In genomic region chr9:38390851-38391250, GRCh38 we compare ENCODE assay signal across 16 cellular contexts. TPM values are rescaled to one million over a fixed set of nuclear protein-coding genes. Genes with fewer than 3 reads are reported as not detected.
DNase-seq lines count a peak whose midpoint lies in the region; ATAC-seq and TF ChIP-seq lines count a peak whose summit lies in the region.
"Had no signal": no experiment of that assay in that cellular context is flagged by ENCODE, and none has a peak within 500 bp of the region (broad histone marks: within the 10 kb centered on the region; RNA-seq: fewer than 3 reads in every experiment).

No MANE protein-coding gene starts in this region.

- ATAC-seq in CD4-positive, CD25-positive, alpha-beta regulatory T cell (ENCODE audit: low read depth in 2 of 2) = no peak
- ATAC-seq in activated T-helper 17 cell treated with anti-CD3 and anti-CD28 coated beads, Interleukin-2, amount 50 U/mL, for 72 hours (replicated peaks) = no peak
- no peak for ATAC-seq in GM21515 (IDR thresholded peaks at IDR 0.05; ENCODE audit: unreplicated experiment)
- ATAC-seq: foreskin keratinocyte, SK-N-SH treated with all-trans-retinoic acid at 6 μM for 48 hours, WTC11 had no signal

- no peaks in the 10 kb centered on the region for H3K27me3 ChIP-seq in CD4-positive, CD25-positive, alpha-beta regulatory T cell (ENCODE audit: control insufficient read depth, insufficient read depth, low read length)
- H3K27me3 ChIP-seq in prostate gland (replicated peaks; ENCODE audit: insufficient read depth) = no peaks in the 10 kb centered on the region
- H3K27me3 ChIP-seq in adrenal gland = no peaks in the 10 kb centered on the region
- H3K27me3 ChIP-seq: thyroid gland had no signal

- TF ChIP-seq CTCF in prostate gland (IDR thresholded peaks at IDR 0.05) (no peak), adrenal gland (IDR thresholded peaks at IDR 0.05) (no peak), endothelial cell (IDR thresholded peaks at IDR 0.05; ENCODE audit: unreplicated experiment) (no peak)

- peaks cover 3% of the 10 kb centered on the region for H3K36me3 ChIP-seq in CD4-positive, CD25-positive, alpha-beta regulatory T cell (ENCODE audit: control insufficient read depth, insufficient read depth, low read length)
- no peaks in the 10 kb centered on the region for H3K36me3 ChIP-seq in prostate gland
- no peaks in the 10 kb centered on the region for H3K36me3 ChIP-seq in adrenal gland (replicated peaks in 1 of 2)
- H3K36me3 ChIP-seq: thyroid gland had no signal

- H3K9me3 Mint-ChIP-seq in CD4-positive, CD25-positive, alpha-beta regulatory T cell = no peaks in the 10 kb centered on the region
- no peaks in the 10 kb centered on the region for H3K9me3 Mint-ChIP-seq in activated T-helper 17 cell treated with anti-CD3 and anti-CD28 coated beads, Interleukin-2, amount 50 U/mL, for 72 hours
- H3K9me3 Mint-ChIP-seq in endothelial cell (ENCODE audit: unreplicated experiment) = no peaks in the 10 kb centered on the region
- H3K9me3 Mint-ChIP-seq: WTC11 had no signal

- peaks cover 0 to 29% (median 15%) of the 10 kb centered on the region in 4 donors for H3K4me1 Mint-ChIP-seq in CD4-positive, CD25-positive, alpha-beta regulatory T cell
- peaks cover 10% of the 10 kb centered on the region for H3K4me1 Mint-ChIP-seq in activated T-helper 17 cell treated with anti-CD3 and anti-CD28 coated beads, Interleukin-2, amount 50 U/mL, for 72 hours
- peaks cover 12% of the 10 kb centered on the region for H3K4me1 Mint-ChIP-seq in endothelial cell (ENCODE audit: unreplicated experiment)

- H3K4me3 Mint-ChIP-seq in CD4-positive, CD25-positive, alpha-beta regulatory T cell = peak overlapping the region in 3 of 4 donors; percentile 22 to 92 (median 84)
- H3K4me3 Mint-ChIP-seq in activated T-helper 17 cell treated with anti-CD3 and anti-CD28 coated beads, Interleukin-2, amount 50 U/mL, for 72 hours = peak overlapping the region; percentile 96
- no peak overlapping the region for H3K4me3 Mint-ChIP-seq in endothelial cell (ENCODE audit: unreplicated experiment)

- H3K4me3 ChIP-seq in CD4-positive, CD25-positive, alpha-beta regulatory T cell (ENCODE audit: low read depth, low read length) = no peak overlapping the region
- H3K4me3 ChIP-seq in prostate gland (no peak overlapping the region), adrenal gland (no peak overlapping the region)
- H3K4me3 ChIP-seq: thyroid gland had no signal

- H3K27me3 Mint-ChIP-seq in CD4-positive, CD25-positive, alpha-beta regulatory T cell = peaks cover 15% of the 10 kb centered on the region
- peaks cover 3% of the 10 kb centered on the region for H3K27me3 Mint-ChIP-seq in activated T-helper 17 cell treated with anti-CD3 and anti-CD28 coated beads, Interleukin-2, amount 50 U/mL, for 72 hours
- H3K27me3 Mint-ChIP-seq in endothelial cell (ENCODE audit: unreplicated experiment) = peaks cover 3% of the 10 kb centered on the region

- H3K36me3 Mint-ChIP-seq in CD4-positive, CD25-positive, alpha-beta regulatory T cell = peaks cover 6% of the 10 kb centered on the region
- H3K36me3 Mint-ChIP-seq in activated T-helper 17 cell treated with anti-CD3 and anti-CD28 coated beads, Interleukin-2, amount 50 U/mL, for 72 hours (ENCODE audit: low read depth) = peaks cover 8% of the 10 kb centered on the region
- peaks cover 9% of the 10 kb centered on the region for H3K36me3 Mint-ChIP-seq in endothelial cell (ENCODE audit: low read depth, unreplicated experiment)

- TF ChIP-seq POLR2A in prostate gland (IDR thresholded peaks at IDR 0.05) (no peak), adrenal gland (IDR thresholded peaks at IDR 0.05) (no peak)

- no peaks in the 10 kb centered on the region for H3K9me3 ChIP-seq in CD4-positive, CD25-positive, alpha-beta regulatory T cell (ENCODE audit: control insufficient read depth in 2 of 2, low read length in 2 of 2)
- H3K9me3 ChIP-seq in prostate gland (no peaks in the 10 kb centered on the region), adrenal gland (replicated peaks in 1 of 3) (no peaks in the 10 kb centered on the region)
- H3K9me3 ChIP-seq: thyroid gland had no signal

- intact Hi-C loops in prostate gland (cut with DNase I) = loop anchor here (10.0 kb wide), 1 partner anchor 906 kb away; the partner anchor contains the start of gene POLR1E
- intact Hi-C loops in adrenal gland (cut with DNase I) = no loop called here

- no peak overlapping the region for H3K27ac Mint-ChIP-seq in CD4-positive, CD25-positive, alpha-beta regulatory T cell
- no peak overlapping the region for H3K27ac Mint-ChIP-seq in activated T-helper 17 cell treated with anti-CD3 and anti-CD28 coated beads, Interleukin-2, amount 50 U/mL, for 72 hours
- H3K27ac Mint-ChIP-seq in endothelial cell (ENCODE audit: unreplicated experiment) = no peak overlapping the region
- H3K27ac Mint-ChIP-seq: WTC11 had no signal

- no peak overlapping the region for H3K27ac ChIP-seq in CD4-positive, CD25-positive, alpha-beta regulatory T cell (ENCODE audit: insufficient read depth, low read length, poor library complexity, severe bottlenecking)
- peak overlapping the region; percentile 46 to 70 for H3K27ac ChIP-seq in prostate gland
- no peak overlapping the region for H3K27ac ChIP-seq in adrenal gland
- H3K27ac ChIP-seq: foreskin keratinocyte, thyroid gland had no signal

- peaks cover 14% of the 10 kb centered on the region for H3K4me1 ChIP-seq in CD4-positive, CD25-positive, alpha-beta regulatory T cell (ENCODE audit: control insufficient read depth, insufficient read depth, low read length, poor library complexity, severe bottlenecking)
- H3K4me1 ChIP-seq in prostate gland (replicated peaks) (peaks cover 5% of the 10 kb centered on the region), adrenal gland (replicated peaks in 1 of 2) (peaks cover 8 to 11% of the 10 kb centered on the region in 2 donors)
- H3K4me1 ChIP-seq: foreskin keratinocyte had no signal

- 57% methylated on average over 5 of the region's 5 CpGs for WGBS in prostate gland
- WGBS in adrenal gland, 4 donors = 66 to 73% (median 67%) methylated on average over 4 to 5 of the region's 5 CpGs

- DNase-seq in CD4-positive, CD25-positive, alpha-beta regulatory T cell = no peak
- DNase-seq in kidney glomerular epithelial cell (lab: John Stamatoyannopoulos, UW) (peak; percentile 15), prostate gland (ENCODE audit: low spot score) (no peak), adrenal gland (no peak), endothelial cell (ENCODE audit: low spot score) (no peak), NCI-H1930 (lab: John Stamatoyannopoulos, UW) (no peak)
- DNase-seq: DND-41; effector CD4-positive, alpha-beta T cell; foreskin keratinocyte; NCI-H1436; NCI-H446 treated with DMSO at 0.1 percent for 48 hours; thyroid gland had no signal

RNA-seq across cellular contexts. Expression of gene ALDH1B1, which starts 1.7 kb away (rescaled TPM):
- total RNA-seq in CD4-positive, CD25-positive, alpha-beta regulatory T cell = 1.7 TPM
- 10 to 100 TPM in 1 of 4 donors, 1 to 10 TPM in 3; 8.0 to 11.8 (median 9.4) TPM for polyA plus RNA-seq in CD4-positive, CD25-positive, alpha-beta regulatory T cell
- total RNA-seq in activated T-helper 17 cell treated with anti-CD3 and anti-CD28 coated beads, Interleukin-2, amount 50 U/mL, for 72 hours = 10 to 100 TPM; 15.6 to 29.1 TPM
- total RNA-seq in prostate gland = 10 to 100 TPM; 42.5 to 88.8 TPM
- 10 to 100 TPM; 15.5 to 46.8 (median 19.3) TPM for total RNA-seq in adrenal gland
- polyA plus RNA-seq in adrenal gland = 10 to 100 TPM in 1 of 3 donors, 1 to 10 TPM in 2; 4.4 to 41.4 (median 6.2) TPM
- 18.7 TPM for total RNA-seq in endothelial cell (ENCODE audit: unreplicated experiment)

RNA-seq across cellular contexts. Expression of gene IGFBPL1, which starts 33.4 kb away (rescaled TPM):
- total RNA-seq in CD4-positive, CD25-positive, alpha-beta regulatory T cell = not detected
- not detected for polyA plus RNA-seq in CD4-positive, CD25-positive, alpha-beta regulatory T cell
- not detected for total RNA-seq in activated T-helper 17 cell treated with anti-CD3 and anti-CD28 coated beads, Interleukin-2, amount 50 U/mL, for 72 hours
- total RNA-seq in prostate gland (10 to 100 TPM in 1 of 2 donors, under 1 TPM in 1; 0.32 to 14.3 TPM), adrenal gland (1 to 10 TPM in 3 of 8 donors, under 1 TPM in 1, not detected in 4; 0.23 to 5.2 (median 1.5) TPM), endothelial cell (ENCODE audit: unreplicated experiment) (9.1 TPM)
- polyA plus RNA-seq in adrenal gland = 1 to 10 TPM in 1 of 3 donors, under 1 TPM in 2; 0.17 to 1.9 (median 0.40) TPM
- polyA plus RNA-seq: foreskin keratinocyte had no signal

Comparison
In these comparisons a context has a peak if more than half of its experiments do, and no peak if none do; other contexts are left out.
1. H3K27ac ChIP-seq: peak in prostate gland (2 of 2); none in CD4-positive, CD25-positive, alpha-beta regulatory T cell (single experiment) and adrenal gland (0 of 5).